In the genomic region with DNA sequence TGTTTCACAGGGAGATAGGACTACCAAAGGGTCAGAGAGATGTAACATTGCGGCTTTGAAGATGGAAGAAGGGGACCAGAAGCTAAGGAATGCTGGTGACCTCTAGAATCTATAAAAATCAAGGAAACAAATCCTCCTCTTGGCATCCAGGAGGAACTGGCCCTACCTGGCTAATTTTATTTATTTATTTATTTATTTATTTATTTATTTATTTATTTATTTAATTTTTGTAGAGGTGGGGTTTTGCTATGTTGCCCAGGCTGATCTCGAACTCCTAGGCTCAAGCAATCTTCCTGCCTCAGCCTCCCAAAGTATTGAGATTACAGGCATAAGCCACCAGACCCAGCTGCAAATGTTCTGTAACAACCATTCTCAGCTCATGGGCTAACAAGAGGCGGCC, we compare ENCODE assay signal across 28 cellular contexts. TPM values are rescaled to one million over a fixed set of nuclear protein-coding genes. Genes with fewer than 3 reads are reported as not detected.
"Had no signal": no experiment of that assay in that cellular context is flagged by ENCODE, and none has a peak within 500 bp of the region (broad histone marks: within the 10 kb centered on the region; RNA-seq: fewer than 3 reads in every experiment).

No MANE protein-coding gene starts in this region.

- H3K4me3 Mint-ChIP-seq: effector memory CD8-positive, alpha-beta T cell; endodermal cell; mesothelial cell of epicardium had no signal

- H3K27ac ChIP-seq: coronary artery, dorsolateral prefrontal cortex, epithelial cell of prostate, foreskin keratinocyte, heart right ventricle, left lung, lower lobe of right lung had no signal

- FAIRE-seq: colon, endometrium, frontal cortex, islet of Langerhans, keratinocyte had no signal

- H3K27me3 Mint-ChIP-seq: effector memory CD8-positive, alpha-beta T cell; naive B cell; naive thymus-derived CD8-positive, alpha-beta T cell had no signal

- DNase-seq: dermis blood vessel endothelial cell; dorsolateral prefrontal cortex; effector CD8-positive, alpha-beta T cell; effector memory CD8-positive, alpha-beta T cell; endodermal cell; erythroblast; foreskin keratinocyte; heart right ventricle; hippocampal formation; left cardiac atrium; left lung; left ventricle myocardium superior; lower lobe of right lung; mesenchymal stem cell; mucosa of descending colon; naive B cell; naive thymus-derived CD8-positive, alpha-beta T cell had no signal

- H3K36me3 ChIP-seq: gastroesophageal sphincter, left lung, lower lobe of right lung had no signal

- H3K4me3 ChIP-seq: coronary artery, dorsolateral prefrontal cortex, gastroesophageal sphincter, heart right ventricle, left lung, lower lobe of right lung, mucosa of descending colon had no signal

- H3K27me3 ChIP-seq: dorsolateral prefrontal cortex, gastroesophageal sphincter had no signal

- H3K4me1 ChIP-seq: foreskin keratinocyte had no signal

- ATAC-seq: effector memory CD8-positive, alpha-beta T cell; esophagus mucosa; foreskin keratinocyte; gastroesophageal sphincter; heart right ventricle; left cardiac atrium; left lung; left ventricle myocardium superior; lower lobe of right lung; mucosa of descending colon; naive thymus-derived CD8-positive, alpha-beta T cell had no signal

- H3K27ac Mint-ChIP-seq: effector memory CD8-positive, alpha-beta T cell; endodermal cell; mesothelial cell of epicardium had no signal

RNA-seq across cellular contexts. Expression of a gene that starts 19.7 kb away (rescaled TPM):
- total RNA-seq: dermis blood vessel endothelial cell; foreskin keratinocyte; frontal cortex; lung microvascular endothelial cell; naive thymus-derived CD8-positive, alpha-beta T cell had no signal
- polyA plus RNA-seq: foreskin keratinocyte; keratinocyte; naive thymus-derived CD8-positive, alpha-beta T cell had no signal

RNA-seq across cellular contexts. Expression of a gene that starts 34.0 kb away (rescaled TPM):
- total RNA-seq: foreskin keratinocyte; naive thymus-derived CD8-positive, alpha-beta T cell had no signal
- polyA plus RNA-seq: foreskin keratinocyte; keratinocyte; naive thymus-derived CD8-positive, alpha-beta T cell had no signal
